In genomic region chr22:44543781-44544181, GRCh38 we compare ENCODE assay signal across 30 cellular contexts. TPM values are rescaled to one million over a fixed set of nuclear protein-coding genes. Genes with fewer than 3 reads are reported as not detected.
DNase-seq lines count a peak whose midpoint lies in the region; ATAC-seq and TF ChIP-seq lines count a peak whose summit lies in the region.
"Had no signal": no experiment of that assay in that cellular context is flagged by ENCODE, and none has a peak within 500 bp of the region (broad histone marks: within the 10 kb centered on the region; RNA-seq: fewer than 3 reads in every experiment).

No MANE protein-coding gene starts in this region.

- H3K36me3 ChIP-seq in RWPE2 (ENCODE audit: low read depth) = no peaks in the 10 kb centered on the region
- H3K36me3 ChIP-seq: esophagus muscularis mucosa, heart right ventricle, Peyer's patch, SJSA1, uterus had no signal

- H3K4me1 Mint-ChIP-seq in type B pancreatic cell (ENCODE audit: unreplicated experiment) = peaks cover 14% of the 10 kb centered on the region
- H3K4me1 Mint-ChIP-seq: activated CD4-positive, alpha-beta T cell treated with anti-CD3 and anti-CD28 coated beads, Interleukin-2, amount 10 ng/mL, durations not matched to agents 7 days and 5 days had no signal

- H3K27ac ChIP-seq in RWPE2 (ENCODE audit: poor library complexity, severe bottlenecking) (no peak overlapping the region), coronary artery (no peak overlapping the region)
- H3K27ac ChIP-seq: esophagus muscularis mucosa, heart right ventricle, Peyer's patch, SJSA1, skin epidermis, testis, uterus had no signal

- no peak overlapping the region for H3K4me3 ChIP-seq in RWPE2 (ENCODE audit: severe bottlenecking)
- no peak overlapping the region for H3K4me3 ChIP-seq in coronary artery
- H3K4me3 ChIP-seq: esophagus muscularis mucosa, heart right ventricle, mucosa of descending colon, Peyer's patch, SJSA1, skin epidermis, testis, uterus had no signal

- no peak overlapping the region for H3K4me3 Mint-ChIP-seq in type B pancreatic cell
- H3K4me3 Mint-ChIP-seq: activated CD4-positive, alpha-beta T cell treated with anti-CD3 and anti-CD28 coated beads, Interleukin-2, amount 10 ng/mL, durations not matched to agents 7 days and 5 days; activated naive CD8-positive, alpha-beta T cell treated with anti-CD3 and anti-CD28 coated beads, Interleukin-2, amount 50 U/mL, for 24 hours; activated T-cell treated with anti-CD3 and anti-CD28 coated beads, Interleukin-2, amount 50 U/mL, for 4 hours; CD4-positive, alpha-beta T cell; natural killer cell treated with Interleukin-12 subunit alpha and Interleukin-12 subunit beta and Interleukin-15 and Interleukin-18, amount 100 ng/mL, for 72 hours; T-cell had no signal

- no peaks in the 10 kb centered on the region for H3K27me3 ChIP-seq in RWPE2 (ENCODE audit: insufficient read depth, poor library complexity, severe bottlenecking)
- H3K27me3 ChIP-seq: Peyer's patch, SJSA1, testis, uterus had no signal

- TF ChIP-seq CTCF in RWPE2 (IDR thresholded peaks at IDR 0.05; ENCODE audit: poor library complexity, severe bottlenecking) (no peak), type B pancreatic cell (conservative IDR thresholded peaks at IDR 0.05) (no peak), coronary artery (IDR thresholded peaks at IDR 0.05) (no peak)

- H3K9me3 ChIP-seq in RWPE2 (ENCODE audit: severe bottlenecking) = no peaks in the 10 kb centered on the region
- H3K9me3 ChIP-seq: esophagus muscularis mucosa, heart right ventricle, mucosa of descending colon, Peyer's patch, SJSA1, testis, uterus had no signal

- ATAC-seq in RWPE2 (ENCODE audit: low read depth) = no peak
- ATAC-seq: activated naive CD8-positive, alpha-beta T cell treated with anti-CD3 and anti-CD28 coated beads, Interleukin-2, amount 50 U/mL, for 24 hours; HepG2; mucosa of descending colon; natural killer cell treated with Interleukin-12 subunit alpha and Interleukin-12 subunit beta and Interleukin-15 and Interleukin-18, amount 100 ng/mL, for 72 hours; stimulated activated naive CD8-positive, alpha-beta T cell treated with anti-CD3 and anti-CD28 coated beads, Interleukin-15, Interleukin-2, amounts not matched to agents 100 U/mL and 50 U/mL, for 24 hours; T-cell had no signal

- DNase-seq in activated effector memory CD4-positive, alpha-beta T cell treated with anti-CD3 and anti-CD28 coated beads, Interleukin-2, amount 50 U/mL, for 16 hours = peak; percentile 31
- DNase-seq in activated effector memory CD4-positive, alpha-beta T cell treated with Interleukin-2 at 50 U/mL for 16 hours = no peak
- DNase-seq in RWPE2 (ENCODE audit: low spot score) (peak; percentile 16), islet precursor cell (peak; percentile 51), type B pancreatic cell (ENCODE audit: extremely low spot score, unreplicated experiment) (no peak), SIG-M5 (lab: John Stamatoyannopoulos, UW) (no peak), dermis blood vessel endothelial cell (no peak), coronary artery (ENCODE audit: low spot score) (no peak)
- DNase-seq: activated CD4-positive, alpha-beta T cell treated with anti-CD3 and anti-CD28 coated beads, Interleukin-2, amount 10 ng/mL, durations not matched to agents 7 days and 5 days; activated naive CD4-positive, alpha-beta T cell; activated naive CD8-positive, alpha-beta T cell treated with anti-CD3 and anti-CD28 coated beads, Interleukin-2, amount 50 U/mL, for 24 hours; activated T-cell treated with anti-CD3 and anti-CD28 coated beads, Interleukin-2, amount 50 U/mL, for 4 hours; caudate nucleus; CD4-positive, alpha-beta T cell; H9; heart right ventricle; Kasumi-1; mucosa of descending colon; NCI-H1417; NCI-H2029; Peyer's patch; stimulated activated naive CD8-positive, alpha-beta T cell treated with anti-CD3 and anti-CD28 coated beads, Interleukin-15, Interleukin-2, amounts not matched to agents 100 U/mL and 50 U/mL, for 24 hours; T-cell; testis; uterus had no signal

- no peaks in the 10 kb centered on the region for H3K4me1 ChIP-seq in RWPE2 (ENCODE audit: insufficient read depth, poor library complexity, severe bottlenecking)
- H3K4me1 ChIP-seq: Peyer's patch, SJSA1, testis, uterus had no signal

- H3K9me3 Mint-ChIP-seq in type B pancreatic cell = no peaks in the 10 kb centered on the region
- H3K9me3 Mint-ChIP-seq: activated CD4-positive, alpha-beta T cell treated with anti-CD3 and anti-CD28 coated beads, Interleukin-2, amount 10 ng/mL, durations not matched to agents 7 days and 5 days; activated naive CD8-positive, alpha-beta T cell treated with anti-CD3 and anti-CD28 coated beads, Interleukin-2, amount 50 U/mL, for 24 hours; activated T-cell treated with anti-CD3 and anti-CD28 coated beads, Interleukin-2, amount 50 U/mL, for 4 hours; CD4-positive, alpha-beta T cell; T-cell had no signal

- peak overlapping the region; percentile 79 for H3K27ac Mint-ChIP-seq in type B pancreatic cell
- H3K27ac Mint-ChIP-seq: activated CD4-positive, alpha-beta T cell treated with anti-CD3 and anti-CD28 coated beads, Interleukin-2, amount 10 ng/mL, durations not matched to agents 7 days and 5 days; activated naive CD8-positive, alpha-beta T cell treated with anti-CD3 and anti-CD28 coated beads, Interleukin-2, amount 50 U/mL, for 24 hours; CD4-positive, alpha-beta T cell; natural killer cell treated with Interleukin-12 subunit alpha and Interleukin-12 subunit beta and Interleukin-15 and Interleukin-18, amount 100 ng/mL, for 72 hours; T-cell had no signal

- no peaks in the 10 kb centered on the region for H3K36me3 Mint-ChIP-seq in type B pancreatic cell
- H3K36me3 Mint-ChIP-seq: natural killer cell treated with Interleukin-12 subunit alpha and Interleukin-12 subunit beta and Interleukin-15 and Interleukin-18, amount 100 ng/mL, for 72 hours; T-cell had no signal

- peaks cover 7% of the 10 kb centered on the region for H3K27me3 Mint-ChIP-seq in type B pancreatic cell

RNA-seq across cellular contexts. Expression of gene RTL6, which starts 45.7 kb away (rescaled TPM):
- total RNA-seq in type B pancreatic cell (ENCODE audit: low replicate concordance) = 43.6 and 44.6 TPM in 2 replicates
- total RNA-seq in dermis blood vessel endothelial cell = 17.2 and 23.1 TPM in 2 replicates
- total RNA-seq: HepG2 had no signal

Comparison
In these comparisons a context has a peak if more than half of its experiments do, and no peak if none do; other contexts are left out.
1. DNase-seq: peak in activated effector memory CD4-positive, alpha-beta T cell treated with anti-CD3 and anti-CD28 coated beads, Interleukin-2, amount 50 U/mL, for 16 hours (single experiment), RWPE2 (single experiment) and islet precursor cell (single experiment); none in activated effector memory CD4-positive, alpha-beta T cell treated with Interleukin-2 at 50 U/mL for 16 hours (single experiment), type B pancreatic cell (single experiment), SIG-M5 (single experiment), dermis blood vessel endothelial cell (single experiment) and coronary artery (single experiment).